25 cellular contexts compared by ENCODE assay signal in genomic region chr11:117421041-117421440, GRCh38.
"Had no signal": no experiment of that assay in that cellular context is flagged by ENCODE, and none has a peak within 500 bp of the region (broad histone marks: within the 10 kb centered on the region; RNA-seq: fewer than 3 reads in every experiment).

No MANE protein-coding gene starts in this region.

- H3K4me1 ChIP-seq: parathyroid adenoma, uterus had no signal

- H3K4me3 ChIP-seq: esophagus squamous epithelium, heart right ventricle, right atrium auricular region, thoracic aorta, uterus had no signal

- H3K9me3 ChIP-seq: esophagus squamous epithelium, heart right ventricle, right atrium auricular region, thoracic aorta, uterus had no signal

- H3K27me3 ChIP-seq: right atrium auricular region, uterus had no signal

- H3K27ac ChIP-seq: esophagus squamous epithelium, heart right ventricle, parathyroid adenoma, right atrium auricular region, thoracic aorta, uterus had no signal

- H3K36me3 ChIP-seq: esophagus squamous epithelium, heart right ventricle, right atrium auricular region, thoracic aorta, uterus had no signal

- DNase-seq: activated CD4-positive, alpha-beta T cell treated with anti-CD3 and anti-CD28 coated beads for 36 hours; activated CD4-positive, CD25-positive, alpha-beta regulatory T cell; activated CD8-positive, alpha-beta memory T cell treated with anti-CD3 and anti-CD28 coated beads, Interleukin-2, amount 10 ng/mL, durations not matched to agents 7 days and 5 days; activated CD8-positive, alpha-beta T cell treated with anti-CD3 and anti-CD28 coated beads, Interleukin-2, amount 10 ng/mL, durations not matched to agents 7 days and 5 days; activated gamma-delta T cell; activated naive CD8-positive, alpha-beta T cell treated with anti-CD3 and anti-CD28 coated beads, Interleukin-2, amount 10 ng/mL, durations not matched to agents 7 days and 5 days; amniotic stem cell; central memory CD4-positive, alpha-beta T cell; dermis blood vessel endothelial cell; effector CD4-positive, alpha-beta T cell; esophagus squamous epithelium; foreskin melanocyte; heart right ventricle; kidney glomerular epithelial cell; left ventricle myocardium superior; midbrain; naive thymus-derived CD4-positive, alpha-beta T cell; nucleus accumbens; stimulated activated CD4-positive, alpha-beta T cell treated with anti-CD3 and anti-CD28 coated beads, Interleukin-4, amount 100 ng/mL, for 1 hour; stimulated activated naive CD8-positive, alpha-beta T cell treated with anti-CD3 and anti-CD28 coated beads, Interleukin-15, Interleukin-2, amounts not matched to agents 100 U/mL and 50 U/mL, for 24 hours; trophoblast cell; uterus had no signal
